9 cellular contexts compared by ENCODE assay signal in the genomic region with DNA sequence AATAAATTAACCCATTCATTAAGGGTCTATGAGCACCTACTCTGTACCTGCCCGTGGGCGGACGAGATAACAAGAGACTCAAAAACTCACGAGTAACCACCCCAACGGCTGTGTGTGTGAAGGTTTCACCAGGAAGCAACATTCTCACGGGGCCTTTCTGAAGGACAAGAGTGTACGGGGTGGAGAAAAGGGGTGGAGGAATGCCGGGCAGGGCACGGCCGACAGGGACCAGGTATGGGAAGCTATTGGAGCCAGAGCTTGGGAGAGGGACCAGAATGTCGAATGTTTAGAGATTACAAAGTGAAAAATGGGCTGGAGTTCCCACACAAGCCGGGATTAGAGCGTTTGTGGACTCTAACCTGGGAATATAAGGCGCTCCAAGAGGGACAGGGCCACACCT. TPM values are rescaled to one million over a fixed set of nuclear protein-coding genes. Genes with fewer than 3 reads are reported as not detected.
DNase-seq lines count a peak whose midpoint lies in the region; ATAC-seq and TF ChIP-seq lines count a peak whose summit lies in the region.
"Had no signal": no experiment of that assay in that cellular context is flagged by ENCODE, and none has a peak within 500 bp of the region (broad histone marks: within the 10 kb centered on the region; RNA-seq: fewer than 3 reads in every experiment).

No MANE protein-coding gene starts in this region.

- TF ChIP-seq CTCF in astrocyte of the cerebellum (IDR thresholded peaks at IDR 0.05; ENCODE audit: low read depth, low read length, missing control alignments), result no peak
- TF ChIP-seq CTCF in lung (IDR thresholded peaks at IDR 0.05; ENCODE audit: control extremely low read depth, extremely low read depth), result no peak
- TF ChIP-seq CTCF in type B pancreatic cell (conservative IDR thresholded peaks at IDR 0.05), result no peak

- peak overlapping the region in 1 of 2 donors; percentile 40 for H3K27ac ChIP-seq in lung (ENCODE audit: low read depth in 1 of 2, low read length in 1 of 2)

- H3K36me3 ChIP-seq in lung (ENCODE audit: control insufficient read depth in 2 of 2, insufficient read depth in 2 of 2, low read length in 2 of 2), result no peaks in the 10 kb centered on the region

- H3K9me3 Mint-ChIP-seq in activated naive CD4-positive, alpha-beta T cell treated with anti-CD3 and anti-CD28 coated beads for 36 hours, result no peaks in the 10 kb centered on the region
- no peaks in the 10 kb centered on the region for H3K9me3 Mint-ChIP-seq in type B pancreatic cell

- H3K4me1 ChIP-seq in lung (ENCODE audit: control insufficient read depth in 2 of 2, insufficient read depth in 2 of 2, low read length in 2 of 2), result peaks cover 9 to 14% of the 10 kb centered on the region in 2 donors

- no peaks in the 10 kb centered on the region for H3K27me3 ChIP-seq in lung (ENCODE audit: control insufficient read depth, insufficient read depth)

- intact Hi-C loops in activated naive CD4-positive, alpha-beta T cell treated with anti-CD3 and anti-CD28 coated beads for 36 hours (cut with micrococcal nuclease), result loop anchor here (5.0 kb wide), 1 partner anchor 251 kb away; a partner anchor contains a TSS
- intact Hi-C loops in sciatic nerve (cut with DNase I), result no loop called here

- peaks cover 52% of the 10 kb centered on the region for H3K4me1 Mint-ChIP-seq in activated naive CD4-positive, alpha-beta T cell treated with anti-CD3 and anti-CD28 coated beads for 36 hours (ENCODE audit: low read depth)
- H3K4me1 Mint-ChIP-seq in type B pancreatic cell (ENCODE audit: unreplicated experiment), result peaks cover 40% of the 10 kb centered on the region

- WGBS in lung, 2 donors, result 31 to 51% methylated on average over 14 of the region's 14 CpGs

- H3K4me3 Mint-ChIP-seq in activated naive CD4-positive, alpha-beta T cell treated with anti-CD3 and anti-CD28 coated beads for 36 hours, result peak overlapping the region; percentile 69
- H3K4me3 Mint-ChIP-seq in type B pancreatic cell, result peak overlapping the region; percentile 94

- no peaks in the 10 kb centered on the region for H3K9me3 ChIP-seq in lung (ENCODE audit: control insufficient read depth in 2 of 2, insufficient read depth in 1 of 2, low read length in 1 of 2)

- no peaks in the 10 kb centered on the region for H3K36me3 Mint-ChIP-seq in activated naive CD4-positive, alpha-beta T cell treated with anti-CD3 and anti-CD28 coated beads for 36 hours (ENCODE audit: low read depth)
- no peaks in the 10 kb centered on the region for H3K36me3 Mint-ChIP-seq in type B pancreatic cell

- peak; percentile 25 for DNase-seq in activated naive CD4-positive, alpha-beta T cell treated with anti-CD3 and anti-CD28 coated beads for 36 hours
- no peak for DNase-seq in activated naive CD4-positive, alpha-beta T cell (lab: John Stamatoyannopoulos, UW)
- no peak for DNase-seq in astrocyte of the cerebellum (ENCODE audit: low read depth)
- no peak for DNase-seq in lung (ENCODE audit: low spot score)
- DNase-seq in type B pancreatic cell (ENCODE audit: extremely low spot score, unreplicated experiment), result no peak
- DNase-seq in sciatic nerve (ENCODE audit: low spot score), result no peak
- no peak for DNase-seq in cortex of kidney (lab: John Stamatoyannopoulos, UW)
- no peak for DNase-seq in putamen (ENCODE audit: low spot score)
- DNase-seq: NCI-H1694 treated with DMSO at 0.1 percent for 48 hours had no signal

- ATAC-seq in lung (ENCODE audit: insufficient read depth, low FRiP score) (no peak), sciatic nerve (no peak)

- CTCF ChIA-PET in activated naive CD4-positive, alpha-beta T cell treated with anti-CD3 and anti-CD28 coated beads for 36 hours (lab: Charles Lee), result interaction anchor here (0.8 to 1.4 kb wide), 3 partner anchors 8 to 203 kb away, joined by 3 to 4 read pairs (median 3); no protein-coding TSS in a partner anchor

- peaks cover 7% of the 10 kb centered on the region for H3K27me3 Mint-ChIP-seq in activated naive CD4-positive, alpha-beta T cell treated with anti-CD3 and anti-CD28 coated beads for 36 hours (ENCODE audit: low read depth)
- H3K27me3 Mint-ChIP-seq in type B pancreatic cell, result peaks cover 7% of the 10 kb centered on the region

- H3K4me3 ChIP-seq in astrocyte of the cerebellum (ENCODE audit: low read depth, low read length) (peak overlapping the region; percentile 93), lung (peak overlapping the region; percentile 18)

- peak overlapping the region; percentile 27 for H3K27ac Mint-ChIP-seq in activated naive CD4-positive, alpha-beta T cell treated with anti-CD3 and anti-CD28 coated beads for 36 hours
- peak overlapping the region; percentile 91 for H3K27ac Mint-ChIP-seq in type B pancreatic cell

- in situ Hi-C loops in astrocyte of the cerebellum (cut with HindIII; ENCODE audit: low sequenced_read_pairs), result loop anchor here (5.0 kb wide), 2 partner anchors 56 to 91 kb away; no protein-coding TSS in a partner anchor

RNA-seq across cellular contexts. Expression of a gene that starts 1.6 kb away (rescaled TPM):
- 10 to 100 TPM; 18.4 to 21.6 TPM for total RNA-seq in activated naive CD4-positive, alpha-beta T cell treated with anti-CD3 and anti-CD28 coated beads for 36 hours
- total RNA-seq in lung (10 to 100 TPM; 35.7 to 78.2 TPM), type B pancreatic cell (ENCODE audit: low replicate concordance) (48.5 and 54.4 TPM in 2 replicates), sciatic nerve (59.0 TPM)
- 10 to 100 TPM; 15.1 to 16.5 TPM for polyA plus RNA-seq in lung
